Comparison of ENCODE assay signal across 27 cellular contexts in genomic region chr5:96645096-96645495, GRCh38. TPM values are rescaled to one million over a fixed set of nuclear protein-coding genes. Genes with fewer than 3 reads are reported as not detected.
DNase-seq lines count a peak whose midpoint lies in the region; ATAC-seq and FAIRE-seq lines count a peak whose summit lies in the region.
"Had no signal": no experiment of that assay in that cellular context is flagged by ENCODE, and none has a peak within 500 bp of the region (broad histone marks: within the 10 kb centered on the region; RNA-seq: fewer than 3 reads in every experiment).

No MANE protein-coding gene starts in this region.

- H3K36me3 Mint-ChIP-seq in stimulated activated naive B cell treated with anti-CD40 and anti-IgM and Interleukin-4, amounts not matched to agents 10 μg/mL and 1 μg/mL and 100 μg/mL, for 72 hours = no peaks in the 10 kb centered on the region
- H3K36me3 Mint-ChIP-seq: CD4-positive, CD25-positive, alpha-beta regulatory T cell; CD8-positive, alpha-beta memory T cell; IgD-negative memory B cell had no signal

- no peak overlapping the region for H3K23ac ChIP-seq in trophoblast cell (ENCODE audit: low read length)

- peaks cover 7% of the 10 kb centered on the region for H3K79me1 ChIP-seq in trophoblast cell (ENCODE audit: low read length)

- no peak overlapping the region for H3K4me3 ChIP-seq in trophoblast cell (ENCODE audit: low read depth, low read length)
- no peak overlapping the region for H3K4me3 ChIP-seq in small intestine (ENCODE audit: low read depth in 1 of 2, low read length in 2 of 2)
- H3K4me3 ChIP-seq: GM12878 had no signal

- peaks cover 0 to 4% of the 10 kb centered on the region in 2 donors for H3K27me3 Mint-ChIP-seq in stimulated activated naive B cell treated with anti-CD40 and anti-IgM and Interleukin-4, amounts not matched to agents 10 μg/mL and 1 μg/mL and 100 μg/mL, for 72 hours
- H3K27me3 Mint-ChIP-seq: CD4-positive, CD25-positive, alpha-beta regulatory T cell; CD8-positive, alpha-beta memory T cell had no signal

- no peak overlapping the region for H2BK12ac ChIP-seq in trophoblast cell (ENCODE audit: low read length)

- H3K4me1 ChIP-seq in trophoblast cell (ENCODE audit: control insufficient read depth in 1 of 2, insufficient read depth in 2 of 2, low read length in 2 of 2) (peaks cover 6 to 9% of the 10 kb centered on the region in 2 experiments), small intestine (ENCODE audit: control insufficient read depth in 2 of 2, insufficient read depth in 1 of 2, low read depth in 1 of 2, low read length in 1 of 2) (peaks cover 0 to 2% of the 10 kb centered on the region in 2 donors)
- H3K4me1 ChIP-seq: BE2C had no signal

- H3K27ac ChIP-seq in trophoblast cell (ENCODE audit: low read depth, low read length) (no peak overlapping the region), small intestine (ENCODE audit: low read depth in 1 of 2, low read length in 1 of 2) (no peak overlapping the region)

- no peak overlapping the region for H2AK5ac ChIP-seq in trophoblast cell (ENCODE audit: low read length)

- no peaks in the 10 kb centered on the region for H3K9me3 Mint-ChIP-seq in stimulated activated naive B cell treated with anti-CD40 and anti-IgM and Interleukin-4, amounts not matched to agents 10 μg/mL and 1 μg/mL and 100 μg/mL, for 72 hours
- H3K9me3 Mint-ChIP-seq: CD4-positive, CD25-positive, alpha-beta regulatory T cell; CD8-positive, alpha-beta memory T cell; HFFc6; IgD-negative memory B cell had no signal

- H3K14ac ChIP-seq in trophoblast cell (ENCODE audit: low read length) = no peak overlapping the region

- no peak overlapping the region for H4K91ac ChIP-seq in trophoblast cell (ENCODE audit: low read depth, low read length)

- no peak overlapping the region for H2BK5ac ChIP-seq in trophoblast cell (ENCODE audit: low read depth, low read length, poor library complexity)

- H3K4ac ChIP-seq in trophoblast cell (ENCODE audit: low read depth, low read length) = no peak overlapping the region

- no peak overlapping the region for H3K18ac ChIP-seq in trophoblast cell (ENCODE audit: low read length)

- no peak overlapping the region for H2AFZ ChIP-seq in trophoblast cell (ENCODE audit: insufficient read depth, low read length, poor library complexity)

- no peak overlapping the region for H2BK120ac ChIP-seq in trophoblast cell (ENCODE audit: insufficient read depth, low read length, poor library complexity)

- no peak overlapping the region for H3K27ac Mint-ChIP-seq in stimulated activated naive B cell treated with anti-CD40 and anti-IgM and Interleukin-4, amounts not matched to agents 10 μg/mL and 1 μg/mL and 100 μg/mL, for 72 hours
- H3K27ac Mint-ChIP-seq: CD4-positive, CD25-positive, alpha-beta regulatory T cell; CD8-positive, alpha-beta memory T cell; HFFc6; IgD-negative memory B cell had no signal

- H3K9me3 ChIP-seq in trophoblast cell (ENCODE audit: insufficient read depth, low read depth, low read length) (no peaks in the 10 kb centered on the region), small intestine (ENCODE audit: control insufficient read depth, low read depth) (no peaks in the 10 kb centered on the region)
- H3K9me3 ChIP-seq: BE2C had no signal

- H3K4me3 Mint-ChIP-seq in stimulated activated naive B cell treated with anti-CD40 and anti-IgM and Interleukin-4, amounts not matched to agents 10 μg/mL and 1 μg/mL and 100 μg/mL, for 72 hours = no peak overlapping the region
- H3K4me3 Mint-ChIP-seq: CD4-positive, CD25-positive, alpha-beta regulatory T cell; CD8-positive, alpha-beta memory T cell; HFFc6; IgD-negative memory B cell had no signal

- FAIRE-seq in urothelium cell line (lab: Jason Lieb, UNC) (peak; percentile 9), small intestine (lab: Jason Lieb, UNC) (no peak)
- FAIRE-seq: GM12878, GM18507, HepG2, HTR-8/SVneo had no signal

- no peak overlapping the region for H3K4me2 ChIP-seq in trophoblast cell (ENCODE audit: low read length)

- no peak overlapping the region for H4K8ac ChIP-seq in trophoblast cell (ENCODE audit: low read depth, low read length)

- no peaks in the 10 kb centered on the region for H3K27me3 ChIP-seq in trophoblast cell (ENCODE audit: insufficient read depth, low read length)
- H3K27me3 ChIP-seq in small intestine (ENCODE audit: control insufficient read depth in 2 of 2, insufficient read depth in 2 of 2, low read length in 2 of 2) = no peaks in the 10 kb centered on the region
- H3K27me3 ChIP-seq: BE2C had no signal

- H3K79me2 ChIP-seq in trophoblast cell (ENCODE audit: control insufficient read depth, insufficient read depth, low read length, poor library complexity) = no peaks in the 10 kb centered on the region

- H3K9ac ChIP-seq in trophoblast cell (ENCODE audit: low read length) = no peak overlapping the region

- no CpG with 5 or more reads among the region's 7 CpGs for WGBS in trophoblast cell (ENCODE audit: extremely low coverage, insufficient coverage, insufficient read length)
- WGBS in small intestine, 3 donors = 85 to 90% (median 86%) methylated on average over 7 of the region's 7 CpGs

- peaks cover 3 to 6% of the 10 kb centered on the region in 2 donors for H3K4me1 Mint-ChIP-seq in stimulated activated naive B cell treated with anti-CD40 and anti-IgM and Interleukin-4, amounts not matched to agents 10 μg/mL and 1 μg/mL and 100 μg/mL, for 72 hours

- H3K36me3 ChIP-seq in trophoblast cell (ENCODE audit: control insufficient read depth in 1 of 2, insufficient read depth in 2 of 2, low read length in 2 of 2) = no peaks in the 10 kb centered on the region
- H3K36me3 ChIP-seq in small intestine (ENCODE audit: control insufficient read depth in 2 of 2, insufficient read depth in 2 of 2, low read length in 2 of 2) = no peaks in the 10 kb centered on the region
- H3K36me3 ChIP-seq: BE2C had no signal

- no peak for ATAC-seq in GM18498 (IDR thresholded peaks at IDR 0.05; ENCODE audit: unreplicated experiment)
- no peak for ATAC-seq in stimulated activated naive B cell treated with anti-CD40 and anti-IgM and Interleukin-4, amounts not matched to agents 10 μg/mL and 1 μg/mL and 100 μg/mL, for 72 hours (replicated peaks)
- ATAC-seq: GM12878, HCT116, HepG2 had no signal

- H4K12ac ChIP-seq in trophoblast cell (ENCODE audit: low read depth, low read length) = no peak overlapping the region

- DNase-seq in amniotic epithelial cell (ENCODE audit: low read depth) = peak; percentile 71
- peak; percentile 25 for DNase-seq in kidney glomerular epithelial cell (lab: John Stamatoyannopoulos, UW)
- DNase-seq in trophoblast cell = peak; percentile 43 to 74
- DNase-seq in urothelium cell line (ENCODE audit: low spot score) = no peak
- DNase-seq in SK-N-DZ (ENCODE audit: low spot score) = no peak
- no peak for DNase-seq in small intestine
- DNase-seq in stimulated activated naive B cell treated with anti-CD40 and anti-IgM and Interleukin-4, amounts not matched to agents 10 μg/mL and 1 μg/mL and 100 μg/mL, for 72 hours = no peak
- DNase-seq: ACHN; BE2C; C1 segment of cervical spinal cord; CD4-positive, CD25-positive, alpha-beta regulatory T cell; CD8-positive, alpha-beta memory T cell; COR-L47; DMS 273 treated with DMSO at 0.1 percent for 48 hours; DMS53; DND-41; EL; GOT3; H7; HFFc6 had no signal

RNA-seq across cellular contexts. Expression of gene CAST, which starts 17.1 kb away (rescaled TPM):
- 174 and 186 TPM in 2 replicates for polyA plus RNA-seq in trophoblast cell (2013)
- polyA plus RNA-seq in SK-N-DZ (2014; cell fraction: cytosol; rRNA removed) = 6.5 and 9.3 TPM in 2 replicates
- polyA plus RNA-seq in SK-N-DZ (2014; cell fraction: nucleus; rRNA removed) = 8.3 and 10.1 TPM in 2 replicates
- 100 to 1,000 TPM in 2 of 3 donors, 10 to 100 TPM in 1; 96.7 to 165 (median 120) TPM for polyA plus RNA-seq in small intestine

Comparison
In these comparisons a context has a peak if more than half of its experiments do, and no peak if none do; other contexts are left out.
1. DNase-seq: peak in amniotic epithelial cell (single experiment), kidney glomerular epithelial cell (single experiment) and trophoblast cell (2 of 2); none in urothelium cell line (single experiment), SK-N-DZ (single experiment), small intestine (single experiment) and stimulated activated naive B cell treated with anti-CD40 and anti-IgM and Interleukin-4, amounts not matched to agents 10 μg/mL and 1 μg/mL and 100 μg/mL, for 72 hours (single experiment).